Comparison of ENCODE assay signal across 17 cellular contexts in genomic region chr19:4570423-4570822, GRCh38. TPM values are rescaled to one million over a fixed set of nuclear protein-coding genes. Genes with fewer than 3 reads are reported as not detected.
A peak's percentile ranks its signal among the peaks of the same experiment; 100 is the strongest.
DNase-seq lines count a peak whose midpoint lies in the region; ATAC-seq and TF ChIP-seq lines count a peak whose summit lies in the region.
"Had no signal": no experiment of that assay in that cellular context is flagged by ENCODE, and none has a peak within 500 bp of the region (broad histone marks: within the 10 kb centered on the region; RNA-seq: fewer than 3 reads in every experiment).

No MANE protein-coding gene starts in this region.

- H2BK15ac ChIP-seq in mesenchymal stem cell (ENCODE audit: low read depth, poor library complexity, severe bottlenecking), result no peak overlapping the region

- no peak overlapping the region for H3K4me3 Mint-ChIP-seq in dendritic cell treated with granulocyte-macrophage colony-stimulating factor and Interleukin-4, amounts not matched to agents 40 ng/mL and 50 ng/mL, for 4 days
- H3K4me3 Mint-ChIP-seq: CD4-positive, alpha-beta memory T cell; HFFc6 had no signal

- intact Hi-C loops in dendritic cell treated with granulocyte-macrophage colony-stimulating factor and Interleukin-4, amounts not matched to agents 40 ng/mL and 50 ng/mL, for 4 days (cut with micrococcal nuclease), result no loop called here
- intact Hi-C loops in tibial artery (cut with DNase I; ENCODE audit: low total_unique reads), result no loop called here

- H3K18ac ChIP-seq in mesenchymal stem cell (ENCODE audit: low read depth in 1 of 2, low read length in 2 of 2), result no peak overlapping the region
- H3K18ac ChIP-seq in trophoblast cell (ENCODE audit: low read length), result no peak overlapping the region

- DNase-seq in mesenchymal stem cell (no peak), trophoblast cell (no peak), SKM-1 treated with dmso at 0.1 percent for 144 hours (lab: John Stamatoyannopoulos, UW; ENCODE audit: unreplicated experiment) (no peak), tibial artery (no peak)
- DNase-seq: ACHN; BE2C; CD4-positive, alpha-beta memory T cell; DMS79 treated with DMSO at 0.1 percent for 48 hours; GDM1; GOT3; HFFc6; KBM-7 had no signal

- no peak overlapping the region for H3K23ac ChIP-seq in mesenchymal stem cell (ENCODE audit: low read length in 2 of 2)
- H3K23ac ChIP-seq in trophoblast cell (ENCODE audit: low read length), result no peak overlapping the region

- no peak overlapping the region for H3K4me3 ChIP-seq in HEK293 (ENCODE audit: low read depth, low read length)
- no peak overlapping the region for H3K4me3 ChIP-seq in mesenchymal stem cell (ENCODE audit: insufficient read depth in 1 of 2, low read depth in 1 of 2, low read length in 2 of 2)
- H3K4me3 ChIP-seq in trophoblast cell (ENCODE audit: low read depth, low read length), result peak overlapping the region; percentile 0
- no peak overlapping the region for H3K4me3 ChIP-seq in tibial artery
- H3K4me3 ChIP-seq: HAP-1 had no signal

- H3K9ac ChIP-seq in mesenchymal stem cell (ENCODE audit: low read length) (no peak overlapping the region), trophoblast cell (ENCODE audit: low read length) (no peak overlapping the region)

- TF ChIP-seq CTCF in HEK293 (tag by site-specific recombination; IDR thresholded peaks at IDR 0.05) (no peak), tibial artery (IDR thresholded peaks at IDR 0.05) (no peak)

- POLR2A ChIA-PET in HEK293 (lab: Yijun Ruan, JAX), result no interaction called here

- H4K12ac ChIP-seq in trophoblast cell (ENCODE audit: low read depth, low read length), result no peak overlapping the region

- H3K4me1 ChIP-seq in HEK293 (ENCODE audit: control insufficient read depth, insufficient read depth, low read length) (peaks cover 4% of the 10 kb centered on the region; the same call in 1 of the 2 replicates), mesenchymal stem cell (ENCODE audit: control insufficient read depth, insufficient read depth, low read depth, low read length) (peaks cover 11% of the 10 kb centered on the region), trophoblast cell (ENCODE audit: control insufficient read depth in 1 of 2, insufficient read depth in 2 of 2, low read length in 2 of 2) (peaks cover 5 to 6% of the 10 kb centered on the region in 2 experiments), tibial artery (peaks cover 0 to 7% (median 4%) of the 10 kb centered on the region in 4 donors)
- H3K4me1 ChIP-seq: BE2C had no signal

- no peak overlapping the region for H2BK12ac ChIP-seq in mesenchymal stem cell (ENCODE audit: low read length in 2 of 2)
- H2BK12ac ChIP-seq in trophoblast cell (ENCODE audit: low read length), result no peak overlapping the region

- H2BK120ac ChIP-seq in mesenchymal stem cell (ENCODE audit: low read depth, low read length) (no peak overlapping the region), trophoblast cell (ENCODE audit: insufficient read depth, low read length, poor library complexity) (no peak overlapping the region)

- H3K27ac ChIP-seq in HEK293 (ENCODE audit: extremely low read depth, low read depth, low read length), result no peak overlapping the region
- no peak overlapping the region for H3K27ac ChIP-seq in mesenchymal stem cell (ENCODE audit: low read length, poor library complexity, severe bottlenecking)
- H3K27ac ChIP-seq in trophoblast cell (ENCODE audit: low read depth, low read length), result no peak overlapping the region
- H3K27ac ChIP-seq in tibial artery, result no peak overlapping the region
- H3K27ac ChIP-seq: C4-2B had no signal

- no peaks in the 10 kb centered on the region for H3K9me3 Mint-ChIP-seq in dendritic cell treated with granulocyte-macrophage colony-stimulating factor and Interleukin-4, amounts not matched to agents 40 ng/mL and 50 ng/mL, for 4 days
- H3K9me3 Mint-ChIP-seq: HFFc6 had no signal

- no peaks in the 10 kb centered on the region for H3K79me2 ChIP-seq in trophoblast cell (ENCODE audit: control insufficient read depth, insufficient read depth, low read length, poor library complexity)

- H3K79me1 ChIP-seq in mesenchymal stem cell (replicated peaks; ENCODE audit: low read length, poor library complexity, severe bottlenecking), result no peaks in the 10 kb centered on the region
- H3K79me1 ChIP-seq in trophoblast cell (ENCODE audit: low read length), result peaks cover 3% of the 10 kb centered on the region

- H3K36me3 Mint-ChIP-seq in dendritic cell treated with granulocyte-macrophage colony-stimulating factor and Interleukin-4, amounts not matched to agents 40 ng/mL and 50 ng/mL, for 4 days (ENCODE audit: low read depth), result no peaks in the 10 kb centered on the region
- H3K36me3 Mint-ChIP-seq: CD4-positive, alpha-beta memory T cell had no signal

- peak overlapping the region; percentile 11 for H4K91ac ChIP-seq in mesenchymal stem cell (ENCODE audit: low read length)
- H4K91ac ChIP-seq in trophoblast cell (ENCODE audit: low read depth, low read length), result no peak overlapping the region

- H4K8ac ChIP-seq in mesenchymal stem cell (ENCODE audit: low read length) (no peak overlapping the region), trophoblast cell (ENCODE audit: low read depth, low read length) (no peak overlapping the region)

- H3K14ac ChIP-seq in mesenchymal stem cell (ENCODE audit: low read length in 2 of 2) (no peak overlapping the region), trophoblast cell (ENCODE audit: low read length) (no peak overlapping the region)

- no peak overlapping the region for H2AFZ ChIP-seq in mesenchymal stem cell (ENCODE audit: low read depth, low read length)
- H2AFZ ChIP-seq in trophoblast cell (ENCODE audit: insufficient read depth, low read length, poor library complexity), result no peak overlapping the region

- H3K9me3 ChIP-seq in HEK293 (ENCODE audit: control insufficient read depth, insufficient read depth, low read depth, low read length) (no peaks in the 10 kb centered on the region), mesenchymal stem cell (ENCODE audit: control insufficient read depth, low read length) (no peaks in the 10 kb centered on the region), trophoblast cell (ENCODE audit: insufficient read depth, low read depth, low read length) (no peaks in the 10 kb centered on the region), tibial artery (no peaks in the 10 kb centered on the region)
- H3K9me3 ChIP-seq: BE2C, HAP-1 had no signal

- H2AK5ac ChIP-seq in mesenchymal stem cell (ENCODE audit: low read length, severe bottlenecking) (no peak overlapping the region), trophoblast cell (ENCODE audit: low read length) (no peak overlapping the region)

- H3K27me3 ChIP-seq in mesenchymal stem cell (ENCODE audit: control insufficient read depth in 1 of 2, insufficient read depth in 1 of 2, low read length in 2 of 2), result peaks cover 4 to 51% of the 10 kb centered on the region in 2 experiments
- H3K27me3 ChIP-seq in trophoblast cell (ENCODE audit: insufficient read depth, low read length), result no peaks in the 10 kb centered on the region
- peaks cover 0 to 72% of the 10 kb centered on the region in 2 donors for H3K27me3 ChIP-seq in tibial artery

- peak overlapping the region; percentile 9 for H3K27ac Mint-ChIP-seq in dendritic cell treated with granulocyte-macrophage colony-stimulating factor and Interleukin-4, amounts not matched to agents 40 ng/mL and 50 ng/mL, for 4 days
- H3K27ac Mint-ChIP-seq: HFFc6 had no signal

- peaks cover 44% of the 10 kb centered on the region for H3K4me1 Mint-ChIP-seq in dendritic cell treated with granulocyte-macrophage colony-stimulating factor and Interleukin-4, amounts not matched to agents 40 ng/mL and 50 ng/mL, for 4 days (ENCODE audit: low read depth)
- H3K4me1 Mint-ChIP-seq: CD4-positive, alpha-beta memory T cell had no signal

- WGBS in mesenchymal stem cell, result 93% methylated on average over 12 of the region's 12 CpGs
- no CpG with 5 or more reads among the region's 12 CpGs for WGBS in trophoblast cell (ENCODE audit: extremely low coverage, insufficient coverage, insufficient read length)

- H3K27me3 Mint-ChIP-seq in dendritic cell treated with granulocyte-macrophage colony-stimulating factor and Interleukin-4, amounts not matched to agents 40 ng/mL and 50 ng/mL, for 4 days, result peaks cover 19% of the 10 kb centered on the region

- no peak for ATAC-seq in activated CD4-positive, CD25-positive, alpha-beta regulatory T cell treated with anti-CD3 and anti-CD28 coated beads, Interleukin-2, amount 50 U/mL, for 24 hours

- no peaks in the 10 kb centered on the region for H3K36me3 ChIP-seq in HEK293 (ENCODE audit: control insufficient read depth in 2 of 2, insufficient read depth in 1 of 2, low read length in 2 of 2)
- H3K36me3 ChIP-seq in mesenchymal stem cell (ENCODE audit: control insufficient read depth in 1 of 2, insufficient read depth in 2 of 2, low read depth in 1 of 2, low read length in 2 of 2), result no peaks in the 10 kb centered on the region
- no peaks in the 10 kb centered on the region for H3K36me3 ChIP-seq in trophoblast cell (ENCODE audit: control insufficient read depth in 1 of 2, insufficient read depth in 2 of 2, low read length in 2 of 2)
- H3K36me3 ChIP-seq in tibial artery, result no peaks in the 10 kb centered on the region
- H3K36me3 ChIP-seq: BE2C, HAP-1 had no signal

- H3K4me2 ChIP-seq in mesenchymal stem cell (ENCODE audit: low read length, poor library complexity, severe bottlenecking), result no peak overlapping the region
- no peak overlapping the region for H3K4me2 ChIP-seq in trophoblast cell (ENCODE audit: low read length)

- CTCF ChIA-PET in HEK293 (lab: Yijun Ruan, JAX), result interaction anchor here (0.6 to 5.2 kb wide), 8 partner anchors 11 to 66 kb away, joined by 3 to 36 read pairs (median 4); partner anchors contain the start of gene SEMA6B

- H2BK5ac ChIP-seq in mesenchymal stem cell (ENCODE audit: low read depth, low read length, poor library complexity, severe bottlenecking) (no peak overlapping the region), trophoblast cell (ENCODE audit: low read depth, low read length, poor library complexity) (no peak overlapping the region)

- H3K4ac ChIP-seq in mesenchymal stem cell (ENCODE audit: low read depth in 1 of 2, low read length in 2 of 2) (no peak overlapping the region), trophoblast cell (ENCODE audit: low read depth, low read length) (no peak overlapping the region)

TF ChIP-seq in HEK293, 187 proteins besides CTCF, POLR2A, EP300 and RAD21:
- TF ChIP-seq ZNF433 (tag by site-specific recombination; IDR thresholded peaks at IDR 0.05; ENCODE audit: low read depth), result no peak
- 0 out of 2 replicates have a peak, but pooled peaks have one; percentile 25 for TF ChIP-seq ZNF792 (tag by site-specific recombination; IDR thresholded peaks at IDR 0.05)
TF ChIP-seq in HEK293: peak in this region for 1.

RNA-seq across cellular contexts. Expression of gene SEMA6B, which starts 10.9 kb away (rescaled TPM):
- 2.7 TPM for polyA plus RNA-seq in mesenchymal stem cell (2013, experiment 1 of 2)
- polyA plus RNA-seq in mesenchymal stem cell (2013, experiment 2 of 2), result 2.6 TPM
- 0.36 and 0.38 TPM in 2 replicates for polyA plus RNA-seq in trophoblast cell (2013)
- polyA plus RNA-seq: CD4-positive, alpha-beta memory T cell had no signal

RNA-seq across cellular contexts. Expression of gene LRG1, which starts 30.6 kb away (rescaled TPM):
- polyA plus RNA-seq in mesenchymal stem cell (2013, experiment 1 of 2), result 0.01 TPM
- not detected for polyA plus RNA-seq in mesenchymal stem cell (2013, experiment 2 of 2)
- 1.7 and 1.8 TPM in 2 replicates for polyA plus RNA-seq in trophoblast cell (2013)

RNA-seq across cellular contexts. Expression of gene PLIN5, which starts 35.4 kb away (rescaled TPM):
- polyA plus RNA-seq in mesenchymal stem cell (2013, experiment 1 of 2), result not detected
- not detected for polyA plus RNA-seq in mesenchymal stem cell (2013, experiment 2 of 2)
- polyA plus RNA-seq in trophoblast cell (2013), result 0.17 and 0.22 TPM in 2 replicates

RNA-seq across cellular contexts. Expression of gene PLIN4, which starts 52.1 kb away (rescaled TPM):
- 0.01 TPM for polyA plus RNA-seq in mesenchymal stem cell (2013, experiment 1 of 2)
- polyA plus RNA-seq in mesenchymal stem cell (2013, experiment 2 of 2), result 0.01 TPM
- polyA plus RNA-seq in trophoblast cell (2013), result 0.48 and 0.50 TPM in 2 replicates
